Comparison of ENCODE assay signal across 1 cellular context in genomic region chr11:47330002-47330911, GRCh38.
TF ChIP-seq lines count a peak whose summit lies in the region.

No MANE protein-coding gene starts in this region.

TF ChIP-seq in H1, 55 proteins besides CTCF, POLR2A, EP300 and RAD21:
- TF ChIP-seq SIX5 (IDR thresholded peaks at IDR 0.05; ENCODE audit: low read depth, low read length) (no peak), MAFK (IDR thresholded peaks at IDR 0.05; ENCODE audit: low read depth, low read length) (no peak), CBX5 (IDR thresholded peaks at IDR 0.05; ENCODE audit: low read depth, low read length) (no peak), RNF2 (IDR thresholded peaks at IDR 0.05; ENCODE audit: borderline replicate concordance, low read depth, low read length, missing control alignments, poor library complexity, severe bottlenecking) (no peak), HDAC2 (IDR thresholded peaks at IDR 0.05; ENCODE audit: borderline replicate concordance in 1 of 2, low read depth in 2 of 2, low read length in 2 of 2) (no peak)
